Comparison of ENCODE assay signal across 24 cellular contexts in genomic region chr17:49525831-49526741, GRCh38. TPM values are rescaled to one million over a fixed set of nuclear protein-coding genes. Genes with fewer than 3 reads are reported as not detected.
DNase-seq lines count a peak whose midpoint lies in the region; ATAC-seq, FAIRE-seq and TF ChIP-seq lines count a peak whose summit lies in the region.
"Had no signal": no experiment of that assay in that cellular context is flagged by ENCODE, and none has a peak within 500 bp of the region (broad histone marks: within the 10 kb centered on the region; RNA-seq: fewer than 3 reads in every experiment).

No MANE protein-coding gene starts in this region.

- 81% methylated on average over 23 of the region's 24 CpGs for WGBS in A549 (ENCODE audit: missing lambda C conversion rate)

- no peak for TF ChIP-seq POLR2A in A549 (IDR thresholded peaks at IDR 0.05; ENCODE audit: low read length)

- TF ChIP-seq RAD21 in A549 (conservative IDR thresholded peaks at IDR 0.05 in 1 of 2, IDR thresholded peaks at IDR 0.05 in 1 of 2), result no peak

- peak overlapping the region in 1 of 3 experiments; percentile 33 for H3K4me3 Mint-ChIP-seq in nephron
- H3K4me3 Mint-ChIP-seq in immature natural killer cell, result no peak overlapping the region
- H3K4me3 Mint-ChIP-seq: activated CD4-positive, alpha-beta memory T cell treated with anti-CD3 and anti-CD28 coated beads for 36 hours; activated naive CD4-positive, alpha-beta T cell treated with anti-CD3 and anti-CD28 coated beads, Interleukin-2, amount 50 U/mL, for 24 hours; stimulated activated naive B cell treated with anti-CD40 and anti-IgM and Interleukin-4, amounts not matched to agents 10 μg/mL and 1 μg/mL and 100 μg/mL, for 72 hours had no signal

- no peak for TF ChIP-seq EP300 in A549 (IDR thresholded peaks at IDR 0.05)

- H3K4me2 ChIP-seq in A549, result no peak overlapping the region

- POLR2A ChIA-PET in A549 (lab: Yijun Ruan, JAX), result no interaction called here

- H3K4me1 Mint-ChIP-seq in nephron, result peaks cover 71% of the 10 kb centered on the region
- H3K4me1 Mint-ChIP-seq in immature natural killer cell, result peaks cover 0 to 3% of the 10 kb centered on the region in 2 donors
- H3K4me1 Mint-ChIP-seq: stimulated activated naive B cell treated with anti-CD40 and anti-IgM and Interleukin-4, amounts not matched to agents 10 μg/mL and 1 μg/mL and 100 μg/mL, for 72 hours had no signal

- H3K9me3 Mint-ChIP-seq in nephron (no peaks in the 10 kb centered on the region), immature natural killer cell (no peaks in the 10 kb centered on the region)
- H3K9me3 Mint-ChIP-seq: activated CD4-positive, alpha-beta memory T cell treated with anti-CD3 and anti-CD28 coated beads for 36 hours; activated naive CD4-positive, alpha-beta T cell treated with anti-CD3 and anti-CD28 coated beads, Interleukin-2, amount 50 U/mL, for 24 hours; stimulated activated naive B cell treated with anti-CD40 and anti-IgM and Interleukin-4, amounts not matched to agents 10 μg/mL and 1 μg/mL and 100 μg/mL, for 72 hours had no signal

- intact Hi-C loops in Right ventricle myocardium superior (cut with DNase I), result no loop called here

- CTCF ChIA-PET in A549 (lab: Yijun Ruan, JAX), result interaction anchor here (0.9 to 2.6 kb wide), 4 partner anchors 12 to 210 kb away, joined by 3 to 12 read pairs (median 5); no protein-coding TSS in a partner anchor

- ATAC-seq in A549 (no peak), Right ventricle myocardium superior (ENCODE audit: poor library complexity) (peak; percentile 86), HG02642 (IDR thresholded peaks at IDR 0.05; ENCODE audit: poor library complexity, unreplicated experiment) (no peak), HG03045 (IDR thresholded peaks at IDR 0.05; ENCODE audit: unreplicated experiment) (no peak)
- ATAC-seq: stimulated activated naive B cell treated with anti-CD40 and anti-IgM and Interleukin-4, amounts not matched to agents 10 μg/mL and 1 μg/mL and 100 μg/mL, for 72 hours had no signal

- no peak for TF ChIP-seq CTCF in A549 (IDR thresholded peaks at IDR 0.05)
- no peak for TF ChIP-seq CTCF in nephron (IDR thresholded peaks at IDR 0.05; ENCODE audit: unreplicated experiment in 3 of 3)

- no peak overlapping the region for H3K4me3 ChIP-seq in A549
- H3K4me3 ChIP-seq: ovary, SK-N-MC had no signal

- FAIRE-seq in A549 (lab: Jason Lieb, UNC), result no peak
- FAIRE-seq: astrocyte, colon, GM19239 had no signal

- H3K27me3 Mint-ChIP-seq in nephron (ENCODE audit: low read depth) (no peaks in the 10 kb centered on the region), immature natural killer cell (ENCODE audit: low read depth in 3 of 3) (peaks cover 2 to 8% (median 6%) of the 10 kb centered on the region in 3 donors)
- H3K27me3 Mint-ChIP-seq: activated naive CD4-positive, alpha-beta T cell treated with anti-CD3 and anti-CD28 coated beads, Interleukin-2, amount 50 U/mL, for 24 hours had no signal

- H3K27ac Mint-ChIP-seq in nephron (peak overlapping the region; percentile 79 to 92 (median 84)), immature natural killer cell (no peak overlapping the region)
- H3K27ac Mint-ChIP-seq: activated CD4-positive, alpha-beta memory T cell treated with anti-CD3 and anti-CD28 coated beads for 36 hours; activated naive CD4-positive, alpha-beta T cell treated with anti-CD3 and anti-CD28 coated beads, Interleukin-2, amount 50 U/mL, for 24 hours; stimulated activated naive B cell treated with anti-CD40 and anti-IgM and Interleukin-4, amounts not matched to agents 10 μg/mL and 1 μg/mL and 100 μg/mL, for 72 hours had no signal

- H3K27ac ChIP-seq in A549, result no peak overlapping the region
- H3K27ac ChIP-seq: C4-2B, ovary, SK-N-MC had no signal

- H3K4me1 ChIP-seq in A549, result no peaks in the 10 kb centered on the region

- no peak for DNase-seq in A549 (ENCODE audit: low read depth in 1 of 2, low spot score in 1 of 2)
- DNase-seq in NCI-H446 treated with DMSO at 0.1 percent for 48 hours (lab: John Stamatoyannopoulos, UW), result peak; percentile 8
- peak; percentile 74 for DNase-seq in Right ventricle myocardium superior
- no peak for DNase-seq in 8988T
- no peak for DNase-seq in immature natural killer cell
- DNase-seq: activated CD4-positive, alpha-beta memory T cell treated with anti-CD3 and anti-CD28 coated beads for 36 hours; DMS153; GF-D8; Kasumi-1; NCI-H1092; NCI-H2081; ovary; stimulated activated CD4-positive, alpha-beta T cell treated with anti-CD3 and anti-CD28 coated beads, Interleukin-2, amount 100 ng/mL, for 24 hours; stimulated activated naive B cell treated with anti-CD40 and anti-IgM and Interleukin-4, amounts not matched to agents 10 μg/mL and 1 μg/mL and 100 μg/mL, for 72 hours had no signal

- H3K9me3 ChIP-seq in A549, result no peaks in the 10 kb centered on the region
- H3K9me3 ChIP-seq: ovary had no signal

- H3K36me3 Mint-ChIP-seq in nephron (ENCODE audit: low read depth) (no peaks in the 10 kb centered on the region), immature natural killer cell (no peaks in the 10 kb centered on the region)
- H3K36me3 Mint-ChIP-seq: activated CD4-positive, alpha-beta memory T cell treated with anti-CD3 and anti-CD28 coated beads for 36 hours; activated naive CD4-positive, alpha-beta T cell treated with anti-CD3 and anti-CD28 coated beads, Interleukin-2, amount 50 U/mL, for 24 hours; stimulated activated naive B cell treated with anti-CD40 and anti-IgM and Interleukin-4, amounts not matched to agents 10 μg/mL and 1 μg/mL and 100 μg/mL, for 72 hours had no signal

TF ChIP-seq in A549, 52 proteins besides CTCF, POLR2A, EP300 and RAD21:
- no peak for TF ChIP-seq ATOH8 (CRISPR knock-in tag; IDR thresholded peaks at IDR 0.05; ENCODE audit: low read depth)
- TF ChIP-seq CHD4 (IDR thresholded peaks at IDR 0.05; ENCODE audit: borderline replicate concordance), result no peak
- peak; percentile 65 for TF ChIP-seq ZFP36 (IDR thresholded peaks at IDR 0.05; ENCODE audit: borderline replicate concordance, partially characterized antibody)

RNA-seq across cellular contexts. Expression of gene NGFR, which starts 31.0 kb away (rescaled TPM):
- 0.09 and 0.18 TPM in 2 replicates for polyA plus RNA-seq in A549 (2011; rRNA removed)
- polyA plus RNA-seq in A549 (2012; cell fraction: cytosol; rRNA removed), result 0.19 and 0.21 TPM in 2 replicates
- polyA plus RNA-seq in A549 (2012; cell fraction: nucleus; rRNA removed), result 0.20 and 0.21 TPM in 2 replicates
- polyA plus RNA-seq in A549 (2017; fragmentation: RNase III; extraction: RNeasy Plus Mini Kit Qiagen cat#74134 plus additional on column Dnase treatment), result 0.12 to 0.14 TPM (median 0.13 TPM) in 3 replicates
- polyA minus RNA-seq in A549 (2011; rRNA and poly(A)+ RNA removed), result not detected in 2 replicates
- total RNA-seq in Right ventricle myocardium superior, result 8.0 TPM
- polyA plus RNA-seq in immature natural killer cell, result under 1 TPM in 1 of 3 donors, not detected in 2; 0.45 TPM

RNA-seq across cellular contexts. Expression of gene NXPH3, which starts 49.6 kb away (rescaled TPM):
- polyA plus RNA-seq in A549 (2011; rRNA removed), result 0.07 and 0.12 TPM in 2 replicates
- polyA plus RNA-seq in A549 (2012; cell fraction: cytosol; rRNA removed), result 0.08 and 0.12 TPM in 2 replicates
- 0.05 TPM in 2 replicates for polyA plus RNA-seq in A549 (2012; cell fraction: nucleus; rRNA removed)
- polyA plus RNA-seq in A549 (2017; fragmentation: RNase III; extraction: RNeasy Plus Mini Kit Qiagen cat#74134 plus additional on column Dnase treatment), result 0.17 to 0.30 TPM (median 0.20 TPM) in 3 replicates
- 0.08 TPM in 1 of 2 replicates, not detected in the other for polyA minus RNA-seq in A549 (2011; rRNA and poly(A)+ RNA removed)
- total RNA-seq in Right ventricle myocardium superior, result 3.7 TPM
- polyA plus RNA-seq in immature natural killer cell, result not detected
- total RNA-seq: myocyte had no signal

Comparison
In these comparisons a context has a peak if more than half of its experiments do, and no peak if none do; other contexts are left out.
1. DNase-seq: peak in NCI-H446 treated with DMSO at 0.1 percent for 48 hours (single experiment) and Right ventricle myocardium superior (single experiment); none in A549 (0 of 2), 8988T (single experiment) and immature natural killer cell (0 of 3).
2. H3K27ac Mint-ChIP-seq: peak in nephron (3 of 3); none in immature natural killer cell (0 of 6).